Comparison of ENCODE assay signal across 2 cellular contexts in genomic region chr20:2430538-2430937, GRCh38.
TF ChIP-seq lines count a peak whose summit lies in the region.

No MANE protein-coding gene starts in this region.

TF ChIP-seq in HEK293, 187 proteins besides CTCF, POLR2A, EP300 and RAD21:
- TF ChIP-seq ZNF513 (tag by site-specific recombination; IDR thresholded peaks at IDR 0.05) (no peak), ZFHX2 (tag by site-specific recombination; conservative IDR thresholded peaks at IDR 0.05) (peak; percentile 50), EGR2 (tag by site-specific recombination; IDR thresholded peaks at IDR 0.05; ENCODE audit: low read depth) (peak; percentile 75)

TF ChIP-seq in H1, 55 proteins besides CTCF, POLR2A, EP300 and RAD21:
- TF ChIP-seq TAF7 (optimal IDR thresholded peaks at IDR 0.05; ENCODE audit: borderline replicate concordance, low read depth, low read length): no peak
- no peak for TF ChIP-seq SP1 (IDR thresholded peaks at IDR 0.05; ENCODE audit: low read depth, low read length)
